In genomic region chr9:33340186-33340585, GRCh38 we compare ENCODE assay signal across 23 cellular contexts. TPM values are rescaled to one million over a fixed set of nuclear protein-coding genes. Genes with fewer than 3 reads are reported as not detected.
DNase-seq lines count a peak whose midpoint lies in the region; ATAC-seq and TF ChIP-seq lines count a peak whose summit lies in the region.
"Had no signal": no experiment of that assay in that cellular context is flagged by ENCODE, and none has a peak within 500 bp of the region (broad histone marks: within the 10 kb centered on the region; RNA-seq: fewer than 3 reads in every experiment).

No MANE protein-coding gene starts in this region.

- no peak overlapping the region for H4K5ac ChIP-seq in mesendoderm (ENCODE audit: low read length)

- H4K20me1 ChIP-seq in BLaER1 treated with 17β-estradiol and CSF1 and Interleukin-3, amounts not matched to agents 10 nM and 100 nM = no peaks in the 10 kb centered on the region
- no peaks in the 10 kb centered on the region for H4K20me1 ChIP-seq in osteoblast (ENCODE audit: insufficient read depth, low read length)

- no peak overlapping the region for H3K56ac ChIP-seq in mesendoderm (ENCODE audit: low read length)

- peaks cover 48 to 59% (median 56%) of the 10 kb centered on the region in 11 experiments for H3K9me3 ChIP-seq in BLaER1 treated with 17β-estradiol and CSF1 and Interleukin-3, amounts not matched to agents 10 nM and 100 nM (replicated peaks in 1 of 11)
- H3K9me3 ChIP-seq in endodermal cell (ENCODE audit: control insufficient read depth, low read length) (peaks cover 50% of the 10 kb centered on the region), osteoblast (ENCODE audit: low read depth, low read length) (no peaks in the 10 kb centered on the region)
- H3K9me3 ChIP-seq: BE2C had no signal

- H2BK120ac ChIP-seq in mesendoderm (ENCODE audit: low read depth, low read length) = no peak overlapping the region

- H3K9me3 Mint-ChIP-seq in endodermal cell = peaks cover 38% of the 10 kb centered on the region
- H3K9me3 Mint-ChIP-seq: CD4-positive, alpha-beta T cell had no signal

- H3K4me1 Mint-ChIP-seq in endodermal cell = no peaks in the 10 kb centered on the region

- H3K4me3 Mint-ChIP-seq in endodermal cell = no peak overlapping the region
- H3K4me3 Mint-ChIP-seq: CD4-positive, alpha-beta T cell had no signal

- peaks cover 80% of the 10 kb centered on the region for H3K36me3 Mint-ChIP-seq in endodermal cell (ENCODE audit: low read depth)

- no peaks in the 10 kb centered on the region for H3K79me1 ChIP-seq in mesendoderm (ENCODE audit: low read length)

- no peak for TF ChIP-seq EP300 in Ishikawa (IDR thresholded peaks at IDR 0.05; ENCODE audit: borderline replicate concordance)

- 92 to 96% methylated on average over 3 of the region's 3 CpGs for WGBS in endodermal cell (ENCODE audit: insufficient coverage in 1 of 2, insufficient read length in 1 of 2), 2 experiments
- WGBS in mesendoderm (ENCODE audit: extremely low coverage, insufficient coverage, low lambda C conversion rate) = no CpG with 5 or more reads among the region's 3 CpGs

- H2AK5ac ChIP-seq in mesendoderm (ENCODE audit: low read length) = no peak overlapping the region

- H4K8ac ChIP-seq in mesendoderm (ENCODE audit: low read depth, low read length) = no peak overlapping the region

- TF ChIP-seq RAD21 in Ishikawa (IDR thresholded peaks at IDR 0.05; ENCODE audit: low read depth) = no peak

- DNase-seq in endodermal cell (peak; percentile 45), mesendoderm (peak; percentile 47), HuH-7 (ENCODE audit: low spot score) (no peak), COLO829 (ENCODE audit: low spot score) (no peak), osteoblast (ENCODE audit: insufficient read length, low spot score, missing footprints) (no peak)
- DNase-seq: BE2C; CD4-positive, alpha-beta T cell; IMR-90; Karpas-422; MV-4-11; NCI-H1105 treated with DMSO at 0.1 percent for 48 hours; NCI-H2029 treated with DMSO at 0.1 percent for 48 hours; NCI-H2171; NCI-H524 treated with DMSO at 0.1 percent for 48 hours; NCI-H82; Peyer's patch had no signal

- TF ChIP-seq CTCF in endodermal cell (conservative IDR thresholded peaks at IDR 0.05) (peak; percentile 2), osteoblast (IDR thresholded peaks at IDR 0.05; ENCODE audit: extremely low read depth, low read depth, low read length) (no peak)

- H2BK5ac ChIP-seq in mesendoderm (ENCODE audit: low read length) = no peak overlapping the region

- H2BK15ac ChIP-seq in mesendoderm (replicated peaks; ENCODE audit: low read depth) = no peak overlapping the region

- no peak overlapping the region for H3K27ac Mint-ChIP-seq in endodermal cell
- H3K27ac Mint-ChIP-seq: CD4-positive, alpha-beta T cell had no signal

- peaks cover 100% of the 10 kb centered on the region in 11 experiments for H3K36me3 ChIP-seq in BLaER1 treated with 17β-estradiol and CSF1 and Interleukin-3, amounts not matched to agents 10 nM and 100 nM
- H3K36me3 ChIP-seq in endodermal cell (ENCODE audit: control insufficient read depth, insufficient read depth, low read length) = peaks cover 82% of the 10 kb centered on the region
- peaks cover 13% of the 10 kb centered on the region for H3K36me3 ChIP-seq in mesendoderm (ENCODE audit: control insufficient read depth, insufficient read depth, low read length)
- peaks cover 63% of the 10 kb centered on the region for H3K36me3 ChIP-seq in osteoblast (ENCODE audit: insufficient read depth, low read length)

- H3K9ac ChIP-seq in BLaER1 treated with 17β-estradiol and CSF1 and Interleukin-3, amounts not matched to agents 10 nM and 100 nM = no peak overlapping the region
- H3K9ac ChIP-seq in endodermal cell (ENCODE audit: extremely low read depth, low read length, poor library complexity, severe bottlenecking) (no peak overlapping the region), mesendoderm (ENCODE audit: low read length) (no peak overlapping the region)

- H3K27ac ChIP-seq in BLaER1 treated with 17β-estradiol and CSF1 and Interleukin-3, amounts not matched to agents 10 nM and 100 nM = no peak overlapping the region
- H3K27ac ChIP-seq in endodermal cell (ENCODE audit: low read depth, low read length) = no peak overlapping the region
- H3K27ac ChIP-seq in mesendoderm (ENCODE audit: low read depth, low read length) = no peak overlapping the region
- H3K27ac ChIP-seq in osteoblast (ENCODE audit: low read depth, low read length) = no peak overlapping the region
- H3K27ac ChIP-seq: HL-60, Peyer's patch, SJCRH30 had no signal

- H3K4me3 ChIP-seq in BLaER1 treated with 17β-estradiol and CSF1 and Interleukin-3, amounts not matched to agents 10 nM and 100 nM = peak overlapping the region in 8 of 10 experiments; percentile 7 to 46 (median 36); a peak in 11 of 20 replicates
- no peak overlapping the region for H3K4me3 ChIP-seq in endodermal cell (ENCODE audit: low read length)
- H3K4me3 ChIP-seq in mesendoderm (ENCODE audit: low read length) = no peak overlapping the region
- H3K4me3 ChIP-seq in osteoblast (ENCODE audit: insufficient read depth, low read length) = no peak overlapping the region
- H3K4me3 ChIP-seq: Peyer's patch, SJCRH30 had no signal

- H3K79me2 ChIP-seq in mesendoderm (ENCODE audit: control insufficient read depth, insufficient read depth, low read length) (no peaks in the 10 kb centered on the region), osteoblast (ENCODE audit: insufficient read depth, low read length) (no peaks in the 10 kb centered on the region)

- ATAC-seq in HG03159 (IDR thresholded peaks at IDR 0.05; ENCODE audit: unreplicated experiment) = no peak
- ATAC-seq: HCT116 had no signal

- no peak overlapping the region for H3K18ac ChIP-seq in mesendoderm (ENCODE audit: low read length)

- H3K4me2 ChIP-seq in BLaER1 treated with 17β-estradiol and CSF1 and Interleukin-3, amounts not matched to agents 10 nM and 100 nM = no peak overlapping the region
- H3K4me2 ChIP-seq in mesendoderm (ENCODE audit: low read length) = no peak overlapping the region
- H3K4me2 ChIP-seq in osteoblast (ENCODE audit: insufficient read depth, low read length) = no peak overlapping the region

- no peaks in the 10 kb centered on the region for H3K27me3 Mint-ChIP-seq in endodermal cell (ENCODE audit: insufficient read depth)
- H3K27me3 Mint-ChIP-seq: CD4-positive, alpha-beta T cell had no signal

- no peak overlapping the region for H3K4ac ChIP-seq in mesendoderm (ENCODE audit: low read depth, low read length)

- H3K4me1 ChIP-seq in BLaER1 treated with 17β-estradiol and CSF1 and Interleukin-3, amounts not matched to agents 10 nM and 100 nM = no peaks in the 10 kb centered on the region
- H3K4me1 ChIP-seq in endodermal cell (ENCODE audit: control insufficient read depth, insufficient read depth, low read length) (no peaks in the 10 kb centered on the region), mesendoderm (ENCODE audit: control insufficient read depth, low read depth, low read length) (no peaks in the 10 kb centered on the region), osteoblast (ENCODE audit: insufficient read depth, low read length) (no peaks in the 10 kb centered on the region)
- H3K4me1 ChIP-seq: BE2C, Caco-2, Peyer's patch, SJCRH30 had no signal

- no peak overlapping the region for H2AFZ ChIP-seq in osteoblast (ENCODE audit: low read length)

- peaks cover 0 to 5% (median 0%) of the 10 kb centered on the region in 11 experiments; a peak in 1 of 22 replicates for H3K27me3 ChIP-seq in BLaER1 treated with 17β-estradiol and CSF1 and Interleukin-3, amounts not matched to agents 10 nM and 100 nM
- H3K27me3 ChIP-seq in endodermal cell (ENCODE audit: control insufficient read depth, insufficient read depth, low read length, poor library complexity, severe bottlenecking) = no peaks in the 10 kb centered on the region
- H3K27me3 ChIP-seq in mesendoderm (ENCODE audit: insufficient read depth, low read length, poor library complexity) = no peaks in the 10 kb centered on the region
- H3K27me3 ChIP-seq in osteoblast (ENCODE audit: insufficient read depth, low read length) = no peaks in the 10 kb centered on the region
- H3K27me3 ChIP-seq: BE2C, Peyer's patch, SJCRH30 had no signal

- H3K23ac ChIP-seq in mesendoderm (ENCODE audit: low read length) = no peak overlapping the region

TF ChIP-seq in Ishikawa, 13 proteins besides CTCF, POLR2A, EP300 and RAD21 (continues in another document):
- TF ChIP-seq, protein P1, sequence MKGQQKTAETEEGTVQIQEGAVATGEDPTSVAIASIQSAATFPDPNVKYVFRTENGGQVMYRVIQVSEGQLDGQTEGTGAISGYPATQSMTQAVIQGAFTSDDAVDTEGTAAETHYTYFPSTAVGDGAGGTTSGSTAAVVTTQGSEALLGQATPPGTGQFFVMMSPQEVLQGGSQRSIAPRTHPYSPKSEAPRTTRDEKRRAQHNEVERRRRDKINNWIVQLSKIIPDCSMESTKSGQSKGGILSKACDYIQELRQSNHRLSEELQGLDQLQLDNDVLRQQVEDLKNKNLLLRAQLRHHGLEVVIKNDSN (IDR thresholded peaks at IDR 0.05) = 0 out of 2 replicates have a peak, but pooled peaks have one; percentile 4
- no peak for TF ChIP-seq YY1 (IDR thresholded peaks at IDR 0.05; ENCODE audit: low read depth)
- TF ChIP-seq, protein P2, sequence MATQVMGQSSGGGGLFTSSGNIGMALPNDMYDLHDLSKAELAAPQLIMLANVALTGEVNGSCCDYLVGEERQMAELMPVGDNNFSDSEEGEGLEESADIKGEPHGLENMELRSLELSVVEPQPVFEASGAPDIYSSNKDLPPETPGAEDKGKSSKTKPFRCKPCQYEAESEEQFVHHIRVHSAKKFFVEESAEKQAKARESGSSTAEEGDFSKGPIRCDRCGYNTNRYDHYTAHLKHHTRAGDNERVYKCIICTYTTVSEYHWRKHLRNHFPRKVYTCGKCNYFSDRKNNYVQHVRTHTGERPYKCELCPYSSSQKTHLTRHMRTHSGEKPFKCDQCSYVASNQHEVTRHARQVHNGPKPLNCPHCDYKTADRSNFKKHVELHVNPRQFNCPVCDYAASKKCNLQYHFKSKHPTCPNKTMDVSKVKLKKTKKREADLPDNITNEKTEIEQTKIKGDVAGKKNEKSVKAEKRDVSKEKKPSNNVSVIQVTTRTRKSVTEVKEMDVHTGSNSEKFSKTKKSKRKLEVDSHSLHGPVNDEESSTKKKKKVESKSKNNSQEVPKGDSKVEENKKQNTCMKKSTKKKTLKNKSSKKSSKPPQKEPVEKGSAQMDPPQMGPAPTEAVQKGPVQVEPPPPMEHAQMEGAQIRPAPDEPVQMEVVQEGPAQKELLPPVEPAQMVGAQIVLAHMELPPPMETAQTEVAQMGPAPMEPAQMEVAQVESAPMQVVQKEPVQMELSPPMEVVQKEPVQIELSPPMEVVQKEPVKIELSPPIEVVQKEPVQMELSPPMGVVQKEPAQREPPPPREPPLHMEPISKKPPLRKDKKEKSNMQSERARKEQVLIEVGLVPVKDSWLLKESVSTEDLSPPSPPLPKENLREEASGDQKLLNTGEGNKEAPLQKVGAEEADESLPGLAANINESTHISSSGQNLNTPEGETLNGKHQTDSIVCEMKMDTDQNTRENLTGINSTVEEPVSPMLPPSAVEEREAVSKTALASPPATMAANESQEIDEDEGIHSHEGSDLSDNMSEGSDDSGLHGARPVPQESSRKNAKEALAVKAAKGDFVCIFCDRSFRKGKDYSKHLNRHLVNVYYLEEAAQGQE (IDR thresholded peaks at IDR 0.05; ENCODE audit: low read depth) = no peak

RNA-seq across cellular contexts. Expression of gene NFX1, which starts 49.9 kb away (rescaled TPM):
- total RNA-seq in endodermal cell (10 to 100 TPM; 23.1 to 24.0 TPM), osteoblast (34.0 and 36.2 TPM in 2 replicates)
- polyA plus RNA-seq in endodermal cell (2013, experiment 1 of 2) = 20.8 TPM
- polyA plus RNA-seq in endodermal cell (2013, experiment 2 of 2) = 19.0 TPM
- 27.7 TPM for polyA plus RNA-seq in mesendoderm (2013, experiment 1 of 2)
- 27.0 TPM for polyA plus RNA-seq in mesendoderm (2013, experiment 2 of 2)

Comparison
In these comparisons a context has a peak if more than half of its experiments do, and no peak if none do; other contexts are left out.
1. H3K4me3 ChIP-seq: peak in BLaER1 treated with 17β-estradiol and CSF1 and Interleukin-3, amounts not matched to agents 10 nM and 100 nM (8 of 10); none in endodermal cell (single experiment), mesendoderm (single experiment) and osteoblast (single experiment).
2. DNase-seq: peak in endodermal cell (single experiment) and mesendoderm (single experiment); none in HuH-7 (single experiment), COLO829 (single experiment) and osteoblast (single experiment).